Comparison of ENCODE assay signal across 14 cellular contexts in the genomic region with DNA sequence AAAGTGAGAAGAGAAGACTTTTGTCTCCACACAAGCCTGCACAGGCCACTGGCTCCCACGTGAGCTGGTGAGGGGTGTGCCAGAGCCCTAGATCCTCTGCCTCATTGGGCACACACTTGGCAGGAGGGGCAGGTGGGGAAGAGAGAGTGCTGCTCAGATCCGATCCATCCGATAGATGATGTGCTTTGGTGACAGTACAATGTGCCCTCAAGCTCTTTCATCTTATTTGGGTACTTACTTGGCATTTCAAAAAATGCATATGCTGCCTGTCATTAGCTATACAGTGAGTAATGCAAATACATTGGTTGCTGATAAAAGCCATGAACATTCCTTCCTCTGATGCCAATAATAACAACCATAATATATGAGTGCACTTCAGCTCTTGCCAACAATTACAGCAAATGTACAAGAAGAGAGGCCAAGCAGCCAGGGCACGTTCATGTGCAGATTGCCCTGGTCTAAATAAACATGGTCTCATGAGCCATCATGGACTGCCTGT.
A peak's percentile ranks its signal among the peaks of the same experiment; 100 is the strongest.
DNase-seq lines count a peak whose midpoint lies in the region; TF ChIP-seq lines count a peak whose summit lies in the region.
"Had no signal": no experiment of that assay in that cellular context is flagged by ENCODE, and none has a peak within 500 bp of the region (broad histone marks: within the 10 kb centered on the region; RNA-seq: fewer than 3 reads in every experiment).

No MANE protein-coding gene starts in this region.

- H3K36me3 Mint-ChIP-seq in neural progenitor cell (no peaks in the 10 kb centered on the region), progenitor cell of endocrine pancreas (ENCODE audit: insufficient read depth) (no peaks in the 10 kb centered on the region)
- H3K36me3 Mint-ChIP-seq: CD8-positive, alpha-beta memory T cell had no signal

- H3K4me3 ChIP-seq in colonic mucosa (no peak overlapping the region), neural progenitor cell (no peak overlapping the region)
- H3K4me3 ChIP-seq: mucosa of descending colon had no signal

- H3K27ac Mint-ChIP-seq in neural progenitor cell (no peak overlapping the region), progenitor cell of endocrine pancreas (no peak overlapping the region)
- H3K27ac Mint-ChIP-seq: activated CD8-positive, alpha-beta T cell treated with anti-CD3 and anti-CD28 coated beads for 36 hours; CD8-positive, alpha-beta memory T cell had no signal

- peaks cover 27% of the 10 kb centered on the region for H3K4me1 Mint-ChIP-seq in neural progenitor cell
- peaks cover 12% of the 10 kb centered on the region for H3K4me1 Mint-ChIP-seq in progenitor cell of endocrine pancreas (ENCODE audit: low read depth)
- H3K4me1 Mint-ChIP-seq: CD8-positive, alpha-beta memory T cell had no signal

- peaks cover 5% of the 10 kb centered on the region for H3F3A ChIP-seq in neural progenitor cell (ENCODE audit: low read depth)

- peak; percentile 55 for DNase-seq in HS-27A (ENCODE audit: low read depth)
- DNase-seq in NCI-H69 (lab: John Stamatoyannopoulos, UW), result peak; percentile 74
- peak; percentile 12 for DNase-seq in colonic mucosa
- peak; percentile 52 for DNase-seq in pulmonary artery endothelial cell (ENCODE audit: low read depth, low spot score)
- DNase-seq in superior temporal gyrus (ENCODE audit: extremely low spot score), result no peak
- DNase-seq in H4 (ENCODE audit: low spot score), result no peak
- DNase-seq in neural progenitor cell (ENCODE audit: low spot score), result no peak
- no peak for DNase-seq in progenitor cell of endocrine pancreas (ENCODE audit: low spot score, unreplicated experiment)
- DNase-seq: activated CD8-positive, alpha-beta T cell treated with anti-CD3 and anti-CD28 coated beads for 36 hours; activated naive CD4-positive, alpha-beta T cell treated with Interleukin-2 at 50 U/mL for 16 hours; CD8-positive, alpha-beta memory T cell; mucosa of descending colon; right cardiac atrium had no signal

- H3K9me3 ChIP-seq in colonic mucosa (no peaks in the 10 kb centered on the region), neural progenitor cell (ENCODE audit: low read depth) (no peaks in the 10 kb centered on the region)
- H3K9me3 ChIP-seq: mucosa of descending colon had no signal

- H3K27ac ChIP-seq in colonic mucosa (no peak overlapping the region), neural progenitor cell (no peak overlapping the region)
- H3K27ac ChIP-seq: KMS-11 had no signal

- H3K27me3 ChIP-seq in colonic mucosa, result no peaks in the 10 kb centered on the region
- no peaks in the 10 kb centered on the region for H3K27me3 ChIP-seq in neural progenitor cell

- H3K4me1 ChIP-seq in colonic mucosa, result no peaks in the 10 kb centered on the region
- peaks cover 11% of the 10 kb centered on the region for H3K4me1 ChIP-seq in neural progenitor cell

- no peak overlapping the region for H2AFZ ChIP-seq in neural progenitor cell (replicated peaks)

- H4K20me1 ChIP-seq in neural progenitor cell (ENCODE audit: low read depth), result no peaks in the 10 kb centered on the region

- peaks cover 3% of the 10 kb centered on the region for H3K9me3 Mint-ChIP-seq in neural progenitor cell
- H3K9me3 Mint-ChIP-seq in progenitor cell of endocrine pancreas (ENCODE audit: low read depth), result no peaks in the 10 kb centered on the region
- H3K9me3 Mint-ChIP-seq: activated CD8-positive, alpha-beta T cell treated with anti-CD3 and anti-CD28 coated beads for 36 hours; CD8-positive, alpha-beta memory T cell had no signal

- intact Hi-C loops in colonic mucosa (cut with DNase I), result no loop called here

- no peaks in the 10 kb centered on the region for H3K79me2 ChIP-seq in neural progenitor cell (ENCODE audit: low read depth)

- H3K36me3 ChIP-seq in colonic mucosa (no peaks in the 10 kb centered on the region), neural progenitor cell (no peaks in the 10 kb centered on the region)

- no peak overlapping the region for H3K9ac ChIP-seq in colonic mucosa (ENCODE audit: low read depth in 2 of 2, low read length in 2 of 2)
- H3K9ac ChIP-seq in neural progenitor cell, result no peak overlapping the region
- H3K9ac ChIP-seq: KMS-11 had no signal

- no peak overlapping the region for H3K4me3 Mint-ChIP-seq in neural progenitor cell
- no peak overlapping the region for H3K4me3 Mint-ChIP-seq in progenitor cell of endocrine pancreas (ENCODE audit: low read depth)
- H3K4me3 Mint-ChIP-seq: activated CD8-positive, alpha-beta T cell treated with anti-CD3 and anti-CD28 coated beads for 36 hours; CD8-positive, alpha-beta memory T cell had no signal

- no peak for TF ChIP-seq CTCF in colonic mucosa (IDR thresholded peaks at IDR 0.05)
- no peak for TF ChIP-seq CTCF in neural progenitor cell (IDR thresholded peaks at IDR 0.05)
- TF ChIP-seq CTCF in progenitor cell of endocrine pancreas (IDR thresholded peaks at IDR 0.05; ENCODE audit: unreplicated experiment), result no peak

- H3K27me3 Mint-ChIP-seq in neural progenitor cell (ENCODE audit: insufficient read depth, low read depth) (peaks cover 12% of the 10 kb centered on the region), progenitor cell of endocrine pancreas (peaks cover 12% of the 10 kb centered on the region)
- H3K27me3 Mint-ChIP-seq: activated CD8-positive, alpha-beta T cell treated with anti-CD3 and anti-CD28 coated beads for 36 hours had no signal

- no peak overlapping the region for H3K4me2 ChIP-seq in neural progenitor cell
- H3K4me2 ChIP-seq: KMS-11 had no signal

Comparison
In these comparisons a context has a peak if more than half of its experiments do, and no peak if none do; other contexts are left out.
1. DNase-seq: peak in HS-27A (single experiment), NCI-H69 (single experiment), colonic mucosa (single experiment) and pulmonary artery endothelial cell (single experiment); none in superior temporal gyrus (single experiment), H4 (single experiment), neural progenitor cell (single experiment) and progenitor cell of endocrine pancreas (single experiment).